ENCODE assay signal across 25 cellular contexts in the genomic region with DNA sequence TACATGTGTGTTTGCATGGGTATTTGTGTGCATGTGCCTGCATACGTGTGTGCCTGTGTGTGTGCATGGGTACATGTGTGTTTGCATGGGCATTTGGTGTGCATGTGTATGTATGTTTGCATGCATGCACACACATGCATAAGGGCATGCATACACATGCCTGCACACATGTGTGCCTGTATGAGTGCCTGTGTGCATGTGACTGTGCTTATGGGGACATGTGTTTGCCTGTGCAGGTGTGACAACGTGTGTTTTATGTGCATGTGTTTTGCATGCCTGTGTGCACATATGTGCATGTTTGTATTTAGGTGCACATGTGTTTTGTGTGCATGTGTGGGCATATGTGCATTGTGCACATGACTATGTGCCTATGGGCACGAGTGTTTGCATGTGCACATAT.
DNase-seq lines count a peak whose midpoint lies in the region; ATAC-seq, FAIRE-seq and TF ChIP-seq lines count a peak whose summit lies in the region.
"Had no signal": no experiment of that assay in that cellular context is flagged by ENCODE, and none has a peak within 500 bp of the region (broad histone marks: within the 10 kb centered on the region; RNA-seq: fewer than 3 reads in every experiment).

No MANE protein-coding gene starts in this region.

- H2AFZ ChIP-seq in H9 (ENCODE audit: low read length): no peak overlapping the region
- H2AFZ ChIP-seq in K562 (ENCODE audit: low read depth, low read length): no peak overlapping the region
- H2AFZ ChIP-seq in neuronal stem cell (ENCODE audit: low read length): no peak overlapping the region

- H2BK120ac ChIP-seq in H9 (ENCODE audit: low read depth, low read length, poor library complexity, severe bottlenecking): no peak overlapping the region
- no peak overlapping the region for H2BK120ac ChIP-seq in neuronal stem cell (ENCODE audit: low read depth, low read length)

- H3K9me3 ChIP-seq in H9 (ENCODE audit: control insufficient read depth, low read depth, low read length): no peaks in the 10 kb centered on the region
- H3K9me3 ChIP-seq in K562 (replicated peaks; ENCODE audit: control insufficient read depth, insufficient read depth, low read depth, low read length): peaks cover 9% of the 10 kb centered on the region
- H3K9me3 ChIP-seq in neuronal stem cell (replicated peaks in 1 of 2; ENCODE audit: control insufficient read depth in 2 of 2, insufficient read depth in 1 of 2, low read depth in 1 of 2, low read length in 2 of 2): peaks cover 0 to 4% of the 10 kb centered on the region in 2 donors
- no peaks in the 10 kb centered on the region for H3K9me3 ChIP-seq in sigmoid colon
- H3K9me3 ChIP-seq in Peyer's patch: no peaks in the 10 kb centered on the region
- H3K9me3 ChIP-seq: A549; BE2C; BLaER1 treated with 17β-estradiol and CSF1 and Interleukin-3, amounts not matched to agents 10 nM and 100 nM had no signal

- CTCF ChIA-PET in K562 (lab: Yijun Ruan, JAX; ENCODE audit: low intra/inter-chr PET ratio): no interaction called here

- H3K4me3 ChIP-seq in K562 (no peak overlapping the region), neuronal stem cell (ENCODE audit: low read length in 2 of 2) (no peak overlapping the region), sigmoid colon (no peak overlapping the region), Peyer's patch (no peak overlapping the region), foreskin fibroblast (ENCODE audit: low read depth in 1 of 2, low read length in 2 of 2) (no peak overlapping the region)
- H3K4me3 ChIP-seq: A549; BLaER1 treated with 17β-estradiol and CSF1 and Interleukin-3, amounts not matched to agents 10 nM and 100 nM had no signal

- DNase-seq in H9: no peak
- no peak for DNase-seq in K562 (ENCODE audit: extremely low read depth in 1 of 4, low spot score in 3 of 4)
- DNase-seq in neuronal stem cell (ENCODE audit: low spot score): no peak
- peak; percentile 21 for DNase-seq in sigmoid colon
- no peak for DNase-seq in Peyer's patch
- no peak for DNase-seq in middle frontal gyrus (ENCODE audit: extremely low spot score, low spot score)
- DNase-seq in foreskin fibroblast: no peak
- DNase-seq: 8988T; ACHN; AML-193; BE2C; CD4-positive, alpha-beta T cell; CD8-positive, alpha-beta memory T cell; DMS 273 treated with DMSO at 0.1 percent for 48 hours; DMS79; EL; GDM1; GOT3; H7 had no signal

- H4K20me1 ChIP-seq in H9 (ENCODE audit: control insufficient read depth, insufficient read depth, insufficient read length) (no peaks in the 10 kb centered on the region), K562 (replicated peaks; ENCODE audit: control insufficient read depth, insufficient read depth, low read length) (no peaks in the 10 kb centered on the region)
- H4K20me1 ChIP-seq: BLaER1 treated with 17β-estradiol and CSF1 and Interleukin-3, amounts not matched to agents 10 nM and 100 nM had no signal

- no peaks in the 10 kb centered on the region for H3K23me2 ChIP-seq in H9 (ENCODE audit: insufficient read length, low read depth, low read length, poor library complexity, severe bottlenecking)

- in situ Hi-C loops in K562 (cut with MboI): no loop called here

- no peak overlapping the region for H2AK5ac ChIP-seq in H9 (ENCODE audit: insufficient read length, low read length)
- no peak overlapping the region for H2AK5ac ChIP-seq in neuronal stem cell (ENCODE audit: low read depth, low read length)

- H3K27ac ChIP-seq in H9 (ENCODE audit: insufficient read length, low read depth, low read length) (no peak overlapping the region), K562 (ENCODE audit: extremely low read depth, low read depth, low read length) (no peak overlapping the region), neuronal stem cell (replicated peaks; ENCODE audit: low read length) (no peak overlapping the region), sigmoid colon (no peak overlapping the region), Peyer's patch (no peak overlapping the region)
- H3K27ac ChIP-seq: A549; BLaER1 treated with 17β-estradiol and CSF1 and Interleukin-3, amounts not matched to agents 10 nM and 100 nM had no signal

- H3K27me3 ChIP-seq in H9 (ENCODE audit: insufficient read depth, low read length) (no peaks in the 10 kb centered on the region), K562 (ENCODE audit: control insufficient read depth in 2 of 2, insufficient read depth in 2 of 2, low read length in 2 of 2) (peaks cover 3 to 43% of the 10 kb centered on the region in 2 experiments; a peak in 2 of 5 replicates), neuronal stem cell (ENCODE audit: control insufficient read depth in 3 of 3, insufficient read depth in 3 of 3, low read depth in 1 of 3, low read length in 3 of 3) (no peaks in the 10 kb centered on the region), sigmoid colon (peaks cover 0 to 14% (median 0%) of the 10 kb centered on the region in 3 donors), Peyer's patch (no peaks in the 10 kb centered on the region)
- H3K27me3 ChIP-seq: BE2C; BLaER1 treated with 17β-estradiol and CSF1 and Interleukin-3, amounts not matched to agents 10 nM and 100 nM had no signal

- H4K8ac ChIP-seq in H9 (replicated peaks; ENCODE audit: insufficient read length, low read depth, low read length): no peak overlapping the region
- no peak overlapping the region for H4K8ac ChIP-seq in neuronal stem cell (ENCODE audit: low read depth, low read length)

- H2BK15ac ChIP-seq in H9 (ENCODE audit: low read depth, low read length): no peak overlapping the region
- no peak overlapping the region for H2BK15ac ChIP-seq in neuronal stem cell (ENCODE audit: low read length)

- no peak for ATAC-seq in K562
- ATAC-seq: A549, HCT116 had no signal

- TF ChIP-seq POLR2A in K562 (conservative IDR thresholded peaks at IDR 0.05) (no peak), sigmoid colon (IDR thresholded peaks at IDR 0.05) (no peak), Peyer's patch (IDR thresholded peaks at IDR 0.05) (no peak)

- no CpG with 5 or more reads among the region's 3 CpGs for WGBS in H9 (ENCODE audit: extremely low coverage, insufficient read length, low lambda C conversion rate)
- WGBS in K562 (ENCODE audit: insufficient coverage, low coverage, missing lambda C conversion rate): 0% methylated on average over 3 of the region's 3 CpGs
- no CpG with 5 or more reads among the region's 3 CpGs for WGBS in neuronal stem cell (ENCODE audit: extremely low coverage in 2 of 2, insufficient read length in 2 of 2, insufficient replicate concordance in 1 of 2), 2 donors
- 84 to 90% methylated on average over 3 of the region's 3 CpGs for WGBS in sigmoid colon, 2 donors

- H3K36me3 ChIP-seq in K562 (ENCODE audit: control insufficient read depth, insufficient read depth, low read length) (no peaks in the 10 kb centered on the region), neuronal stem cell (replicated peaks in 1 of 2; ENCODE audit: control insufficient read depth in 2 of 2, insufficient read depth in 2 of 2, low read length in 2 of 2) (no peaks in the 10 kb centered on the region), sigmoid colon (no peaks in the 10 kb centered on the region), Peyer's patch (no peaks in the 10 kb centered on the region)
- H3K36me3 ChIP-seq: BE2C; BLaER1 treated with 17β-estradiol and CSF1 and Interleukin-3, amounts not matched to agents 10 nM and 100 nM had no signal

- H3T11ph ChIP-seq in H9 (ENCODE audit: low read length): no peak overlapping the region

- no peak overlapping the region for H4K91ac ChIP-seq in H9 (ENCODE audit: insufficient read length, low read depth, low read length)
- H4K91ac ChIP-seq in neuronal stem cell (ENCODE audit: low read depth, low read length, poor library complexity): peak overlapping the region; percentile 19

- no peaks in the 10 kb centered on the region for H3K79me1 ChIP-seq in H9 (ENCODE audit: insufficient read depth, low read depth, low read length, poor library complexity, severe bottlenecking)
- no peaks in the 10 kb centered on the region for H3K79me1 ChIP-seq in neuronal stem cell (ENCODE audit: low read depth, low read length)

- H3K4me2 ChIP-seq in H9 (ENCODE audit: insufficient read depth, insufficient read length, low read length) (no peak overlapping the region), K562 (ENCODE audit: insufficient read depth, low read length) (no peak overlapping the region), neuronal stem cell (ENCODE audit: insufficient read depth, low read length, poor library complexity, severe bottlenecking) (no peak overlapping the region)
- H3K4me2 ChIP-seq: A549 had no signal

- no peak overlapping the region for H3K4me3 Mint-ChIP-seq in H9
- H3K4me3 Mint-ChIP-seq: CD14-positive monocyte; CD4-positive, alpha-beta T cell; CD8-positive, alpha-beta memory T cell had no signal

- H3K9me1 ChIP-seq in K562 (ENCODE audit: control insufficient read depth, insufficient read depth, low read length): no peaks in the 10 kb centered on the region

- H3K27ac Mint-ChIP-seq in H9: no peak overlapping the region
- H3K27ac Mint-ChIP-seq: CD4-positive, alpha-beta T cell; CD8-positive, alpha-beta memory T cell had no signal

- no peak for TF ChIP-seq RAD21 in K562 (CRISPR knock-in tag; conservative IDR thresholded peaks at IDR 0.05 in 1 of 2, IDR thresholded peaks at IDR 0.05 in 1 of 2)

- TF ChIP-seq EP300 in K562 (IDR thresholded peaks at IDR 0.05; ENCODE audit: low read length) (no peak), sigmoid colon (IDR thresholded peaks at IDR 0.05) (no peak)

- intact Hi-C loops in K562 (cut with micrococcal nuclease): no loop called here
- intact Hi-C loops in sigmoid colon (cut with DNase I): no loop called here

- H3K14ac ChIP-seq in H9 (ENCODE audit: insufficient read depth, low read length): no peak overlapping the region
- H3K14ac ChIP-seq in neuronal stem cell (ENCODE audit: low read length): no peak overlapping the region

- H2BK12ac ChIP-seq in H9 (ENCODE audit: insufficient read length, low read depth, low read length) (no peak overlapping the region), neuronal stem cell (ENCODE audit: low read length) (no peak overlapping the region)

- H3K4me1 Mint-ChIP-seq in H9: peaks cover 3 to 5% of the 10 kb centered on the region in 2 experiments

- BruUV-seq in K562 (replicated peaks; lab: Mats Ljungman, UMichigan): no TSS peak

- H3K4me1 ChIP-seq in H9 (ENCODE audit: insufficient read depth, low read length) (no peaks in the 10 kb centered on the region), K562 (replicated peaks in 1 of 2; ENCODE audit: control insufficient read depth in 2 of 2, insufficient read depth in 2 of 2, low read length in 2 of 2) (peaks cover 0 to 13% of the 10 kb centered on the region in 2 experiments; a peak in 3 of 5 replicates), neuronal stem cell (ENCODE audit: control insufficient read depth in 2 of 2, insufficient read depth in 1 of 2, low read depth in 1 of 2, low read length in 2 of 2) (peaks cover 2 to 14% of the 10 kb centered on the region in 2 donors), sigmoid colon (no peaks in the 10 kb centered on the region), Peyer's patch (no peaks in the 10 kb centered on the region)
- H3K4me1 ChIP-seq: A549, BE2C had no signal

- H3K18ac ChIP-seq in H9 (ENCODE audit: insufficient read length, low read depth, low read length): peak overlapping the region; percentile 6
- peak overlapping the region; percentile 54 for H3K18ac ChIP-seq in neuronal stem cell (ENCODE audit: low read length)

- H4K5ac ChIP-seq in H9 (ENCODE audit: insufficient read length, low read depth, low read length): no peak overlapping the region

- no peaks in the 10 kb centered on the region for H3K36me3 Mint-ChIP-seq in H9 (ENCODE audit: insufficient read depth in 1 of 3, low read depth in 3 of 3)
- H3K36me3 Mint-ChIP-seq: CD14-positive monocyte; CD8-positive, alpha-beta memory T cell had no signal

- no peak overlapping the region for H2BK20ac ChIP-seq in H9 (ENCODE audit: low read depth, low read length, poor library complexity, severe bottlenecking)

- H3K23ac ChIP-seq in H9 (ENCODE audit: insufficient read length, low read depth, low read length): no peak overlapping the region
- H3K23ac ChIP-seq in neuronal stem cell (ENCODE audit: low read depth, low read length, poor library complexity): no peak overlapping the region

- H3K9ac ChIP-seq in H9 (ENCODE audit: extremely low read depth, insufficient read length, low read length): no peak overlapping the region
- no peak overlapping the region for H3K9ac ChIP-seq in K562 (ENCODE audit: insufficient read depth in 1 of 2, low read depth in 2 of 2, low read length in 2 of 2)
- H3K9ac ChIP-seq in neuronal stem cell (ENCODE audit: low read depth, low read length, poor library complexity): no peak overlapping the region
- H3K9ac ChIP-seq: BLaER1 treated with 17β-estradiol and CSF1 and Interleukin-3, amounts not matched to agents 10 nM and 100 nM had no signal

- FAIRE-seq in K562 (lab: Jason Lieb, UNC): no peak
- FAIRE-seq: A549, D721Med, GM12891 had no signal

- POLR2A ChIA-PET in K562 (lab: Yijun Ruan, JAX): no interaction called here

- H3K27me3 Mint-ChIP-seq in H9 (ENCODE audit: low read depth): peaks cover 1% of the 10 kb centered on the region; the same call in 1 of the 2 replicates
- H3K27me3 Mint-ChIP-seq: CD4-positive, alpha-beta T cell had no signal

- H3K56ac ChIP-seq in H9 (ENCODE audit: insufficient read length, low read depth, low read length): no peak overlapping the region

- TF ChIP-seq CTCF in H9 (conservative IDR thresholded peaks at IDR 0.05) (no peak), K562 (IDR thresholded peaks at IDR 0.05 in 2 of 3, conservative IDR thresholded peaks at IDR 0.05 in 1 of 3; ENCODE audit: insufficient read depth in 2 of 3, low read depth in 1 of 3, low read length in 3 of 3) (no peak), sigmoid colon (IDR thresholded peaks at IDR 0.05) (no peak), Peyer's patch (IDR thresholded peaks at IDR 0.05) (no peak), foreskin fibroblast (IDR thresholded peaks at IDR 0.05; ENCODE audit: low read depth, low read length) (no peak)

- H3K9me3 Mint-ChIP-seq in H9: peaks cover 3 to 8% of the 10 kb centered on the region in 2 experiments; a peak in 3 of 5 replicates
- H3K9me3 Mint-ChIP-seq: CD4-positive, alpha-beta T cell; CD8-positive, alpha-beta memory T cell had no signal

- H3K4ac ChIP-seq in H9 (ENCODE audit: low read depth, low read length) (no peak overlapping the region), neuronal stem cell (ENCODE audit: low read length) (no peak overlapping the region)

- H2BK5ac ChIP-seq in H9 (ENCODE audit: insufficient read length, low read length) (no peak overlapping the region), neuronal stem cell (ENCODE audit: low read length) (no peak overlapping the region)

- H3K79me2 ChIP-seq in H9 (ENCODE audit: insufficient read depth, low read length) (no peaks in the 10 kb centered on the region), K562 (ENCODE audit: control insufficient read depth, insufficient read depth, low read length) (no peaks in the 10 kb centered on the region)
